In the genomic region with DNA sequence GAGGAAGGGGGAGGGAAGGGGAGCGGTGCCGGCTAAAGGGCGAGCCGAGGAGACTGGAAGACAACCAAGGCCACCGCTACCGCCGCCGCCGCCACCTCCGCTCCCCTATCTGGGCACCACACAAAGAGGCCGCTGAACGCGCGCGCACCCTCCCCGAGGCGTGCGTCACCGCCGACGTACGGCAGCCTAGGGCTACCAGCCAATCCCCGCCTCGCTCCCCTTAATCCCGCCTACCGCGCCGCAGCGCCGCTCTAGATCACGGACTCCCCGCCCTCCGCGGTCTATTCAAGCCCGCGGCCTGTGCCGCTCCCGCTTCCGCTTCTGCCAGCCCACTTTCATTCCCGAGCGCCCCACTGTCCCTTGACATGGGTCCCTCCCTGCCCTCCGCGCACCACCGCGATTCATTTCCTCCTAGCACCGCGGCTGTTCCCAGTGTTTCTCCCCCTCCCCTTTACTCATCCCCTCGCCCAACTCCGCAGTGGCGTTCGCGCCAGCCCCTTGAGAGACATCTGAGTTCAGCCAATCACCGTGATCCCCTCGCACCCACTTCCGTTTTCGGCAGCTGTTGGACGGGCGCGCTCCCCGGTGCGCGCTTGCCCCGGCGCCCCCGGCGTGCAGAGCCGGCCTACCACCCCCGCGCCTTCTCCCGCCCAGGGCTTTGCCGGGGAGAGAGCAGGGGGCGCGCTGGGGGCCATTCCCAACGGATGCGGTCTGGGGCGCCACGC, we compare ENCODE assay signal across 8 cellular contexts. TPM values are rescaled to one million over a fixed set of nuclear protein-coding genes. Genes with fewer than 3 reads are reported as not detected.
A peak's percentile ranks its signal among the peaks of the same experiment; 100 is the strongest.
DNase-seq lines count a peak whose midpoint lies in the region; ATAC-seq and TF ChIP-seq lines count a peak whose summit lies in the region.

A gene (minus strand): TSS at position 128 of the 725 bp plus-strand sequence. CDS start 297 bp downstream, outside the sequence.

- TF ChIP-seq POLR2A in GM15510 (IDR thresholded peaks at IDR 0.05; ENCODE audit: borderline replicate concordance, extremely low read depth, insufficient read length) (peak; percentile 96), uterus (IDR thresholded peaks at IDR 0.05) (peak; percentile 96 to 98)

- H3K27me3 Mint-ChIP-seq in T-helper 17 cell = no peaks in the 10 kb centered on the region

- H3K36me3 Mint-ChIP-seq in T-helper 17 cell (ENCODE audit: low read depth) = peaks cover 2% of the 10 kb centered on the region

- peak within 1 kb of the TSS; percentile 97 for H3K4me3 Mint-ChIP-seq in T-helper 17 cell

- H3K27ac Mint-ChIP-seq in T-helper 17 cell = peak within 1 kb of the TSS; percentile 99

- TF ChIP-seq CTCF in right atrium auricular region (IDR thresholded peaks at IDR 0.05) = peak in 1 of 2 donors; percentile 14
- peak in 3 of 4 experiments; percentile 2 to 13 (median 12) for TF ChIP-seq CTCF in uterus (IDR thresholded peaks at IDR 0.05)

- peak within 1 kb of the TSS; percentile 100 for H3K27ac ChIP-seq in right atrium auricular region
- peak within 1 kb of the TSS; percentile 98 to 100 for H3K27ac ChIP-seq in uterus

- intact Hi-C loops in uterus (cut with DNase I; ENCODE audit: low total_unique reads) = no loop called here

- DNase-seq in NCI-H1694 treated with DMSO at 0.1 percent for 48 hours (lab: John Stamatoyannopoulos, UW) (peak; percentile 89), T-helper 17 cell (peak; percentile 93 to 95 (median 95)), amygdala (lab: John Stamatoyannopoulos, UW) (peak; percentile 86 to 100 (median 98)), right atrium auricular region (ENCODE audit: low spot score) (peak; percentile 98), pulmonary artery endothelial cell (ENCODE audit: low read depth, low spot score) (peak; percentile 91), uterus (peak; percentile 95 to 96)

- peak; percentile 82 for ATAC-seq in HG02885 (IDR thresholded peaks at IDR 0.05; ENCODE audit: poor library complexity, unreplicated experiment)
- peak; percentile 86 for ATAC-seq in T-helper 17 cell

- H3K4me1 ChIP-seq in right atrium auricular region (peaks cover 0 to 34% of the 10 kb centered on the region in 2 donors), uterus (peaks cover 0 to 4% of the 10 kb centered on the region in 2 donors)

- no peaks in the 10 kb centered on the region for H3K27me3 ChIP-seq in right atrium auricular region
- no peaks in the 10 kb centered on the region for H3K27me3 ChIP-seq in uterus

- peak within 1 kb of the TSS; percentile 91 to 96 for H3K4me3 ChIP-seq in right atrium auricular region
- H3K4me3 ChIP-seq in uterus = peak within 1 kb of the TSS; percentile 64 to 95

- peaks cover 30% of the 10 kb centered on the region for H3K4me1 Mint-ChIP-seq in T-helper 17 cell

- H3K36me3 ChIP-seq in right atrium auricular region (no peaks in the 10 kb centered on the region), uterus (no peaks in the 10 kb centered on the region)

- no peaks in the 10 kb centered on the region for H3K9me3 ChIP-seq in T-helper 17 cell (ENCODE audit: control insufficient read depth, low read length, poor library complexity, severe bottlenecking)
- H3K9me3 ChIP-seq in right atrium auricular region = no peaks in the 10 kb centered on the region
- no peaks in the 10 kb centered on the region for H3K9me3 ChIP-seq in uterus

RNA-seq across cellular contexts. Expression of the gene that starts here (rescaled TPM):
- total RNA-seq in T-helper 17 cell (10 to 100 TPM; 37.6 to 38.4 TPM), right atrium auricular region (1 to 10 TPM; 6.9 to 8.6 TPM), pulmonary artery endothelial cell (20.6 and 22.2 TPM in 2 replicates), uterus (10 to 100 TPM in 2 of 4 donors, 1 to 10 TPM in 2; 5.9 to 44.7 (median 21.0) TPM)

Comparison
In these comparisons a context has a peak if more than half of its experiments do, and no peak if none do; other contexts are left out.
1. Peak in every context shown above with its lines: DNase-seq, ATAC-seq, H3K4me3 ChIP-seq and H3K27ac ChIP-seq.